Comparison of ENCODE assay signal across 26 cellular contexts in the genomic region with DNA sequence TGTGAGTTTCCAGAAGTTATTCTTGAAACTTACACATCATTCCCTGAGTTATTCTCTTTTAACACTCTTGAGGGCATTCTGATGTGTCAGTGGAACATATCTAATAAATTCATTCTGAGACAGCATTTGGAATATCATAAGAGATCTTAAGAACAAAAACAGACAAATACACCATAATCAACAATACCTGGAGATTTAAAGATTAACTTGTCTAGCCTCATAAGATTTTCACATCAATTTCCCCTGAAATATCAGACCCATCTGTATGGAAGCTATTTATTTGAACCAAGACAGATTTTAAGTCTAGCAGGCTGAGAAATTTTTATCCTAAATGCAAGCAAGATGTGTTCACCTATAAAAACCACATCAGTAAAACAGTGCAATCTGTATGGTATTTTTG.
"Had no signal": no experiment of that assay in that cellular context is flagged by ENCODE, and none has a peak within 500 bp of the region (broad histone marks: within the 10 kb centered on the region; RNA-seq: fewer than 3 reads in every experiment).

No MANE protein-coding gene starts in this region.

- H3K9me3 ChIP-seq: stomach, suprapubic skin, testis, thoracic aorta, thyroid gland, tibial artery, tibial nerve, transverse colon, upper lobe of left lung, upper lobe of right lung, uterus, vagina had no signal

- DNase-seq: stimulated activated CD4-positive, alpha-beta T cell treated with anti-CD3 and anti-CD28 coated beads, Interleukin-2, amount 100 ng/mL, for 48 hours; stimulated activated CD4-positive, alpha-beta T cell treated with anti-CD3 and anti-CD28 coated beads, Interleukin-4, amount 100 ng/mL, for 1 hour; stimulated activated CD4-positive, alpha-beta T cell treated with anti-CD3 and anti-CD28 coated beads, Interleukin-4, amount 100 ng/mL, for 24 hours; stimulated activated CD4-positive, alpha-beta T cell treated with anti-CD3 and anti-CD28 coated beads, Interleukin-4, amount 100 ng/mL, for 4 hours; stimulated activated CD8-positive, alpha-beta memory T cell treated with anti-CD3 and anti-CD28 coated beads, Interleukin-4, amount 100 ng/mL, for 48 hours; stimulated activated naive B cell treated with anti-CD40 and anti-IgM and Interleukin-4, amounts not matched to agents 10 μg/mL and 1 μg/mL and 100 μg/mL, for 72 hours; stimulated activated naive CD4-positive, alpha-beta T cell; stimulated activated naive CD4-positive, alpha-beta T cell treated with Interleukin-2 at 50 U/mL for 16 hours; stimulated activated naive CD8-positive, alpha-beta T cell treated with anti-CD3 and anti-CD28 coated beads, Interleukin-15, amount 100 ng/mL, for 72 hours; stimulated activated naive CD8-positive, alpha-beta T cell treated with anti-CD3 and anti-CD28 coated beads, Interleukin-15, Interleukin-2, amounts not matched to agents 100 U/mL and 50 U/mL, for 24 hours; stomach; substantia nigra; testis; thyroid gland; tibial artery; transverse colon; trophoblast cell; upper lobe of right lung; uterus had no signal

- H3K27me3 ChIP-seq: stomach, suprapubic skin, testis, thyroid gland, tibial artery, tibial nerve, transverse colon, upper lobe of left lung, upper lobe of right lung, uterus, vagina had no signal

- ATAC-seq: stimulated activated effector memory CD8-positive, alpha-beta T cell treated with anti-CD3 and anti-CD28 coated beads, Interleukin-12 subunit alpha, Interleukin-12 subunit beta, amount 100 ng/mL, for 72 hours; stimulated activated memory B cell treated with anti-CD40 and anti-IgM and Interleukin-4, amounts not matched to agents 10 μg/mL and 1 μg/mL and 100 μg/mL, for 72 hours; stimulated activated naive B cell treated with anti-CD40 and anti-IgM and Interleukin-4, amounts not matched to agents 10 μg/mL and 1 μg/mL and 100 μg/mL, for 72 hours; stimulated activated naive CD8-positive, alpha-beta T cell treated with anti-CD3 and anti-CD28 coated beads, Interleukin-15, amount 100 ng/mL, for 72 hours; stimulated activated naive CD8-positive, alpha-beta T cell treated with anti-CD3 and anti-CD28 coated beads, Interleukin-15, Interleukin-2, amounts not matched to agents 100 U/mL and 50 U/mL, for 24 hours; upper lobe of right lung had no signal

- H3K27ac ChIP-seq: stomach, suprapubic skin, testis, thoracic aorta, thyroid gland, tibial artery, tibial nerve, transverse colon, upper lobe of left lung, upper lobe of right lung, uterus, vagina had no signal

- H3K4me1 ChIP-seq: stomach, suprapubic skin, testis, thyroid gland, tibial artery, tibial nerve, transverse colon, upper lobe of left lung, upper lobe of right lung, uterus, vagina had no signal

- H3K36me3 ChIP-seq: stomach, suprapubic skin, thoracic aorta, thyroid gland, tibial artery, tibial nerve, transverse colon, upper lobe of left lung, upper lobe of right lung, uterus, vagina had no signal

- H3K4me3 ChIP-seq: stomach, suprapubic skin, testis, thoracic aorta, thyroid gland, tibial artery, tibial nerve, transverse colon, upper lobe of left lung, upper lobe of right lung, uterus, vagina had no signal
